In genomic region chr1:45925728-45926287, GRCh38 we compare ENCODE assay signal across 1 cellular context.
TF ChIP-seq lines count a peak whose summit lies in the region.

No MANE protein-coding gene starts in this region.

TF ChIP-seq in SK-N-SH, 30 proteins besides CTCF, POLR2A, EP300 and RAD21 (continued from another document):
- TF ChIP-seq IRF3 (IDR thresholded peaks at IDR 0.05; ENCODE audit: low read depth, low read length), result no peak
- TF ChIP-seq PBX3 (IDR thresholded peaks at IDR 0.05), result no peak
- TF ChIP-seq JUND (IDR thresholded peaks at IDR 0.05), result no peak
- no peak for TF ChIP-seq RFX5 (IDR thresholded peaks at IDR 0.05; ENCODE audit: low read length)
- TF ChIP-seq TEAD4 (IDR thresholded peaks at IDR 0.05; ENCODE audit: borderline replicate concordance, insufficient read depth), result no peak
- TF ChIP-seq TAF1 (IDR thresholded peaks at IDR 0.05; ENCODE audit: borderline replicate concordance, low read depth, low read length), result no peak
- TF ChIP-seq TCF12 (IDR thresholded peaks at IDR 0.05), result no peak
